Comparison of ENCODE assay signal across 8 cellular contexts in the genomic region with DNA sequence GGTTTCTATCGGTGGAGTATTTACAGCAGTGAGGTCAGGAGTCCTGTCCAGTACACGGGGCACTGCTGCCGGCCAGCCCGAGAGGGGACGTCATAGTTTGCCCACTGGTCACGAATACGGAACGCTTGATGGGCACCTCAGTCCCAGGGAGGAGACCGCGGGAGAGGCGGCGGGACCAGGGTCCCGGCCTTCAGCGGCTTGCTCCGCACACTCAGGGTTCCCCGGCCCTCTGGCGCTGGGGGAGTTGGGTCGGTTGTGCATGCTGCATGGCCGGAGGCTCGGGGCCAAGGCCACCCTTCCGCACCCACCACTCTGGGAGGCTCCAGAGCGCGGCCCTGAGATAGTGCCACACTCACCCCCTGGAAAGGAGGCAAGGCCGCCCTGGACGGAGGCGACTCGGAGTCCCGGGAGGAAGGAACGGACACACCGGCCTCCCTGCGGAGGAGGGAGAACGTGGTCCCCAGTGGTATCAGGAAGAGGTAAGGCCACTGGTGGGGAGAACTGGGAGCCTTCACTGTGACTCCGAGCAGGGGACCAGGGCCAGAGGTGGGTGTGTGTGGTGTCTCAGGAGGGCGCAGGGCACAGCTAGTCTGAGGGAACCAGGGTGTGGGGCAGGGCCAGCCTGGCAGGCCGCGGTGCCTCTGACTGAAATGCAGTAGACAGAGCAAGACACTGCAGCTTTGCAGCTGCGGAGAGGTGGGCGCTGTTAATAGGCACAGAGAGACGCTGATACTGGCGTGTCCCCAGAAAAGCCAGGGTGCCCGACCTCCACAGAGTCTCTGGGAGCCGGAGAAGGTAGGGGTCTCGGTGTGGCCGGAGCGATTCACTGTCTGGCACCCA. TPM values are rescaled to one million over a fixed set of nuclear protein-coding genes. Genes with fewer than 3 reads are reported as not detected.
A peak's percentile ranks its signal among the peaks of the same experiment; 100 is the strongest.
DNase-seq lines count a peak whose midpoint lies in the region; ATAC-seq and TF ChIP-seq lines count a peak whose summit lies in the region.

No MANE protein-coding gene starts in this region.

- H3K9me3 Mint-ChIP-seq in CD8-positive, alpha-beta T cell: no peaks in the 10 kb centered on the region

- POLR2A ChIA-PET in CD8-positive, alpha-beta T cell (lab: Charles Lee): interaction anchor here (1.1 to 1.9 kb wide), 7 partner anchors 13 to 671 kb away, joined by 3 to 24 read pairs (median 4); a partner anchor contains a TSS

- no peaks in the 10 kb centered on the region for H3K27me3 Mint-ChIP-seq in CD8-positive, alpha-beta T cell (ENCODE audit: low read depth)

- peaks cover 21% of the 10 kb centered on the region for H3K4me1 ChIP-seq in CD8-positive, alpha-beta T cell (ENCODE audit: insufficient read depth, low read length)
- peaks cover 32% of the 10 kb centered on the region for H3K4me1 ChIP-seq in suprapubic skin

- TF ChIP-seq CTCF in CD8-positive, alpha-beta T cell (IDR thresholded peaks at IDR 0.05): no peak
- TF ChIP-seq CTCF in astrocyte of the spinal cord (IDR thresholded peaks at IDR 0.05; ENCODE audit: low read depth, low read length) (no peak), suprapubic skin (IDR thresholded peaks at IDR 0.05) (no peak)

- 35% methylated on average over 20 of the region's 45 CpGs for WGBS in suprapubic skin

- H3K4me3 ChIP-seq in CD8-positive, alpha-beta T cell (ENCODE audit: low read depth, low read length): peak overlapping the region; percentile 97
- peak overlapping the region; percentile 44 for H3K4me3 ChIP-seq in astrocyte of the spinal cord (ENCODE audit: low read depth, low read length)
- H3K4me3 ChIP-seq in suprapubic skin: peak overlapping the region; percentile 72

- peaks cover 4% of the 10 kb centered on the region for H3K36me3 Mint-ChIP-seq in CD8-positive, alpha-beta T cell

- peaks cover 21% of the 10 kb centered on the region for H3K4me1 Mint-ChIP-seq in CD8-positive, alpha-beta T cell (ENCODE audit: low read depth)

- H3K9me3 ChIP-seq in CD8-positive, alpha-beta T cell (ENCODE audit: low read length): no peaks in the 10 kb centered on the region
- no peaks in the 10 kb centered on the region for H3K9me3 ChIP-seq in suprapubic skin

- DNase-seq in CD8-positive, alpha-beta T cell: peak in 2 of 7 experiments; percentile 13 to 54
- DNase-seq in astrocyte of the spinal cord (ENCODE audit: low read depth, low spot score): no peak
- peak; percentile 70 to 78 for DNase-seq in suprapubic skin (ENCODE audit: low spot score in 2 of 2)
- DNase-seq in stimulated activated CD4-positive, alpha-beta T cell treated with anti-CD3 and anti-CD28 coated beads, Interleukin-4, amount 100 ng/mL, for 24 hours: no peak

- CTCF ChIA-PET in CD8-positive, alpha-beta T cell (lab: Charles Lee): interaction anchor here (1.2 to 2.1 kb wide), 3 partner anchors 24 to 163 kb away, joined by 3 to 7 read pairs (median 4); no protein-coding TSS in a partner anchor

- in situ Hi-C loops in astrocyte of the spinal cord (cut with HindIII; ENCODE audit: low sequenced_read_pairs): no loop called here

- H3K27ac ChIP-seq in CD8-positive, alpha-beta T cell (ENCODE audit: low read depth, low read length): peak overlapping the region; percentile 52
- H3K27ac ChIP-seq in layer of hippocampus (ENCODE audit: low read depth, low read length): peak overlapping the region; percentile 46
- H3K27ac ChIP-seq in suprapubic skin: peak overlapping the region; percentile 39

- H3K4me3 Mint-ChIP-seq in CD8-positive, alpha-beta T cell: peak overlapping the region; percentile 83

- peak overlapping the region; percentile 66 for H3K27ac Mint-ChIP-seq in CD8-positive, alpha-beta T cell

- no peaks in the 10 kb centered on the region for H3K36me3 ChIP-seq in CD8-positive, alpha-beta T cell (ENCODE audit: insufficient read depth, low read length)
- peaks cover 5% of the 10 kb centered on the region for H3K36me3 ChIP-seq in suprapubic skin

- TF ChIP-seq POLR2A in suprapubic skin (IDR thresholded peaks at IDR 0.05) (no peak), GM18505 (IDR thresholded peaks at IDR 0.05; ENCODE audit: borderline replicate concordance, extremely low read depth, insufficient read depth, insufficient read length) (no peak)

- no peak for TF ChIP-seq EP300 in suprapubic skin (IDR thresholded peaks at IDR 0.05)

- no peak for ATAC-seq in CD8-positive, alpha-beta T cell
- peak; percentile 1 for ATAC-seq in HG02885 (IDR thresholded peaks at IDR 0.05; ENCODE audit: poor library complexity, unreplicated experiment)
- ATAC-seq in GM18505 (IDR thresholded peaks at IDR 0.05; ENCODE audit: unreplicated experiment): no peak
- ATAC-seq in HG02763 (IDR thresholded peaks at IDR 0.05; ENCODE audit: unreplicated experiment): no peak

- H3K27me3 ChIP-seq in CD8-positive, alpha-beta T cell (ENCODE audit: insufficient read depth, low read length): no peaks in the 10 kb centered on the region
- H3K27me3 ChIP-seq in layer of hippocampus (ENCODE audit: control insufficient read depth, insufficient read depth, low read length) (no peaks in the 10 kb centered on the region), suprapubic skin (no peaks in the 10 kb centered on the region)

- intact Hi-C loops in CD8-positive, alpha-beta T cell (cut with DNase I, micrococcal nuclease): loop anchor here (1.0 to 5.0 kb wide), 5 partner anchors 13 to 850 kb away; a partner anchor contains a TSS

RNA-seq across cellular contexts. Expression of a gene that starts 28.6 kb away (rescaled TPM):
- total RNA-seq in CD8-positive, alpha-beta T cell: not detected
- total RNA-seq in suprapubic skin: not detected

RNA-seq across cellular contexts. Expression of a gene that starts 51.7 kb away (rescaled TPM):
- total RNA-seq in CD8-positive, alpha-beta T cell: 10 to 100 TPM; 11.0 to 13.8 TPM
- 10 to 100 TPM; 35.8 to 51.0 (median 42.9) TPM for total RNA-seq in suprapubic skin

RNA-seq across cellular contexts. Expression of a gene that starts 51.8 kb away (rescaled TPM):
- 1 to 10 TPM; 7.4 to 9.5 TPM for total RNA-seq in CD8-positive, alpha-beta T cell
- total RNA-seq in suprapubic skin: 10 to 100 TPM in 3 of 4 donors, 1 to 10 TPM in 1; 9.9 to 24.2 (median 16.5) TPM

Comparison
In these comparisons a context has a peak if more than half of its experiments do, and no peak if none do; other contexts are left out.
1. DNase-seq: peak in suprapubic skin (2 of 2); none in astrocyte of the spinal cord (single experiment) and stimulated activated CD4-positive, alpha-beta T cell treated with anti-CD3 and anti-CD28 coated beads, Interleukin-4, amount 100 ng/mL, for 24 hours (single experiment).
2. H3K4me3 ChIP-seq: peak in every context shown above with its lines; median percentile 97 in CD8-positive, alpha-beta T cell; 72 in suprapubic skin; 44 in astrocyte of the spinal cord.
3. Peak in every context shown above with its lines, with median percentiles within 50 percentile points of each other: H3K27ac ChIP-seq.